ENCODE assay signal across 8 cellular contexts in genomic region chr2:24489942-24490673, GRCh38. TPM values are rescaled to one million over a fixed set of nuclear protein-coding genes. Genes with fewer than 3 reads are reported as not detected.
DNase-seq lines count a peak whose midpoint lies in the region; ATAC-seq, FAIRE-seq and TF ChIP-seq lines count a peak whose summit lies in the region.

No MANE protein-coding gene starts in this region.

- peak overlapping the region; percentile 29 for H3K27ac ChIP-seq in keratinocyte (ENCODE audit: control insufficient read depth, insufficient read depth, low read length)

- H3K4me3 Mint-ChIP-seq in stimulated activated naive CD8-positive, alpha-beta T cell treated with anti-CD3 and anti-CD28 coated beads, Interleukin-15, amount 100 ng/mL, for 72 hours, result peak overlapping the region; percentile 98 to 99

- peaks cover 8% of the 10 kb centered on the region for H3K4me1 ChIP-seq in keratinocyte (ENCODE audit: control insufficient read depth, extremely low read depth, insufficient read depth, low read length)

- no peaks in the 10 kb centered on the region for H3K9me3 Mint-ChIP-seq in stimulated activated naive CD8-positive, alpha-beta T cell treated with anti-CD3 and anti-CD28 coated beads, Interleukin-15, amount 100 ng/mL, for 72 hours

- peak overlapping the region; percentile 61 for H3K9ac ChIP-seq in keratinocyte (ENCODE audit: control insufficient read depth, extremely low read depth, insufficient read depth, low read length)

- no peaks in the 10 kb centered on the region for H4K20me1 ChIP-seq in keratinocyte (ENCODE audit: control insufficient read depth, extremely low read depth, insufficient read depth, low read length)

- FAIRE-seq in keratinocyte (lab: Jason Lieb, UNC), result no peak

- H2AFZ ChIP-seq in keratinocyte (ENCODE audit: control insufficient read depth, low read length), result peak overlapping the region; percentile 76

- H3K36me3 ChIP-seq in keratinocyte (ENCODE audit: control insufficient read depth in 2 of 2, extremely low read depth in 1 of 2, insufficient read depth in 2 of 2, low read length in 2 of 2), result no peaks in the 10 kb centered on the region

- H3K4me2 ChIP-seq in keratinocyte (ENCODE audit: control insufficient read depth, extremely low read depth, insufficient read depth, low read depth, low read length), result peak overlapping the region; percentile 73

- H3K27me3 Mint-ChIP-seq in stimulated activated naive CD8-positive, alpha-beta T cell treated with anti-CD3 and anti-CD28 coated beads, Interleukin-15, amount 100 ng/mL, for 72 hours, result no peaks in the 10 kb centered on the region

- no peaks in the 10 kb centered on the region for H3K9me3 ChIP-seq in keratinocyte (ENCODE audit: control insufficient read depth, low read depth, low read length)

- DNase-seq in ELF-1 (ENCODE audit: low read depth, low spot score) (peak; percentile 50), LNCaP clone FGC (ENCODE audit: low read depth) (no peak), amniotic epithelial cell (ENCODE audit: low read depth) (peak; percentile 61), keratinocyte (ENCODE audit: low read depth, low spot score) (no peak), NK-92 (lab: John Stamatoyannopoulos, UW; ENCODE audit: unreplicated experiment) (no peak)
- peak in 1 of 2 donors; percentile 10 for DNase-seq in stimulated activated naive CD8-positive, alpha-beta T cell treated with anti-CD3 and anti-CD28 coated beads, Interleukin-15, amount 100 ng/mL, for 72 hours

- no peak for TF ChIP-seq CTCF in LNCaP clone FGC (IDR thresholded peaks at IDR 0.05; ENCODE audit: control insufficient read depth, extremely low read depth, insufficient read depth)
- no peak for TF ChIP-seq CTCF in keratinocyte (optimal IDR thresholded peaks at IDR 0.05 in 1 of 3, IDR thresholded peaks at IDR 0.05 in 1 of 3, conservative IDR thresholded peaks at IDR 0.05 in 1 of 3; ENCODE audit: extremely low read depth in 1 of 3, insufficient read depth in 2 of 3, low read length in 3 of 3)

- H3K27ac Mint-ChIP-seq in stimulated activated naive CD8-positive, alpha-beta T cell treated with anti-CD3 and anti-CD28 coated beads, Interleukin-15, amount 100 ng/mL, for 72 hours, result peak overlapping the region; percentile 99

- H3K27me3 ChIP-seq in keratinocyte (ENCODE audit: control insufficient read depth, extremely low read depth, insufficient read depth, low read length), result no peaks in the 10 kb centered on the region

- dilution Hi-C loops in keratinocyte (cut with MboI; ENCODE audit: extremely low pct_ligation_motif_present, low sequenced_read_pairs), result no loop called here

- H3K4me3 ChIP-seq in LNCaP clone FGC (ENCODE audit: low read depth, low read length), result peak overlapping the region; percentile 51
- peak overlapping the region; percentile 61 to 69 (median 63) for H3K4me3 ChIP-seq in keratinocyte (ENCODE audit: control insufficient read depth in 2 of 3, extremely low read depth in 1 of 3, insufficient read depth in 2 of 3, low read depth in 1 of 3, low read length in 3 of 3)

- no peak for ATAC-seq in stimulated activated naive CD8-positive, alpha-beta T cell treated with anti-CD3 and anti-CD28 coated beads, Interleukin-15, amount 100 ng/mL, for 72 hours
- ATAC-seq in GM21423 (IDR thresholded peaks at IDR 0.05; ENCODE audit: unreplicated experiment) (no peak), GM19467 (IDR thresholded peaks at IDR 0.05; ENCODE audit: unreplicated experiment) (no peak)

- H3K79me2 ChIP-seq in keratinocyte (ENCODE audit: control insufficient read depth, insufficient read depth, low read length), result no peaks in the 10 kb centered on the region

- H3K4me1 Mint-ChIP-seq in stimulated activated naive CD8-positive, alpha-beta T cell treated with anti-CD3 and anti-CD28 coated beads, Interleukin-15, amount 100 ng/mL, for 72 hours, result peaks cover 45% of the 10 kb centered on the region

- H3K9me1 ChIP-seq in keratinocyte (ENCODE audit: control insufficient read depth, extremely low read depth, insufficient read depth, low read length), result no peaks in the 10 kb centered on the region

RNA-seq across cellular contexts. Expression of gene NCOA1, which starts 0.9 kb away (rescaled TPM):
- 3.7 to 5.7 TPM (median 5.0 TPM) in 3 replicates for polyA plus RNA-seq in keratinocyte
- 3.4 TPM for polyA plus RNA-seq in keratinocyte (2011; ENCODE audit: low read depth)
- 3.0 and 5.7 TPM in 2 replicates for polyA plus RNA-seq in keratinocyte (2011; cell fraction: cytosol; rRNA removed)
- 6.6 and 7.3 TPM in 2 replicates for polyA plus RNA-seq in keratinocyte (2011; cell fraction: nucleus; rRNA removed)
- polyA plus RNA-seq in keratinocyte (2012; ENCODE audit: low replicate concordance), result 3.4 and 3.5 TPM in 2 replicates
- 6.5 to 15.7 TPM (median 9.0 TPM) in 3 replicates for polyA minus RNA-seq in keratinocyte
- polyA minus RNA-seq in keratinocyte (2011; cell fraction: cytosol; rRNA and poly(A)+ RNA removed), result 4.8 TPM
- polyA minus RNA-seq in keratinocyte (2011; cell fraction: nucleus; rRNA and poly(A)+ RNA removed), result 9.6 and 20.4 TPM in 2 replicates

Comparison
In these comparisons a context has a peak if more than half of its experiments do, and no peak if none do; other contexts are left out.
1. DNase-seq: peak in ELF-1 (single experiment) and amniotic epithelial cell (single experiment); none in LNCaP clone FGC (single experiment), keratinocyte (single experiment) and NK-92 (single experiment).